8 cellular contexts compared by ENCODE assay signal in genomic region chr6:123316733-123317323, GRCh38.
DNase-seq lines count a peak whose midpoint lies in the region; ATAC-seq and TF ChIP-seq lines count a peak whose summit lies in the region.

No MANE protein-coding gene starts in this region.

- no peaks in the 10 kb centered on the region for H3K36me3 ChIP-seq in Loucy (ENCODE audit: insufficient read depth, low read length)

- no peak for ATAC-seq in stimulated activated naive CD8-positive, alpha-beta T cell treated with anti-CD3 and anti-CD28 coated beads, Interleukin-15, amount 100 ng/mL, for 72 hours
- no peak for ATAC-seq in HG03460 (IDR thresholded peaks at IDR 0.05; ENCODE audit: unreplicated experiment)
- ATAC-seq in HG03175 (IDR thresholded peaks at IDR 0.05; ENCODE audit: unreplicated experiment) = no peak

- no peaks in the 10 kb centered on the region for H3K27me3 Mint-ChIP-seq in mesothelial cell of epicardium (ENCODE audit: low read depth)
- H3K27me3 Mint-ChIP-seq in stimulated activated naive CD8-positive, alpha-beta T cell treated with anti-CD3 and anti-CD28 coated beads, Interleukin-15, amount 100 ng/mL, for 72 hours = no peaks in the 10 kb centered on the region

- no peak overlapping the region for H2AFZ ChIP-seq in Loucy (ENCODE audit: low read length)

- H3K9me2 ChIP-seq in Loucy (replicated peaks; ENCODE audit: low read depth, low read length) = no peaks in the 10 kb centered on the region

- no peaks in the 10 kb centered on the region for H3K4me1 Mint-ChIP-seq in mesothelial cell of epicardium
- H3K4me1 Mint-ChIP-seq in stimulated activated naive CD8-positive, alpha-beta T cell treated with anti-CD3 and anti-CD28 coated beads, Interleukin-15, amount 100 ng/mL, for 72 hours = no peaks in the 10 kb centered on the region

- no peaks in the 10 kb centered on the region for H3K79me2 ChIP-seq in Loucy (ENCODE audit: insufficient read depth, low read length)

- H3K9me3 Mint-ChIP-seq in mesothelial cell of epicardium = peaks cover 19% of the 10 kb centered on the region
- no peaks in the 10 kb centered on the region for H3K9me3 Mint-ChIP-seq in stimulated activated naive CD8-positive, alpha-beta T cell treated with anti-CD3 and anti-CD28 coated beads, Interleukin-15, amount 100 ng/mL, for 72 hours

- TF ChIP-seq CTCF in Loucy (conservative IDR thresholded peaks at IDR 0.05; ENCODE audit: low read length) (peak; percentile 55), mesothelial cell of epicardium (IDR thresholded peaks at IDR 0.05; ENCODE audit: unreplicated experiment) (peak; percentile 97)

- no peaks in the 10 kb centered on the region for H4K20me1 ChIP-seq in Loucy (ENCODE audit: insufficient read depth, low read length, poor library complexity, severe bottlenecking)

- no peak overlapping the region for H3K27ac Mint-ChIP-seq in mesothelial cell of epicardium
- no peak overlapping the region for H3K27ac Mint-ChIP-seq in stimulated activated naive CD8-positive, alpha-beta T cell treated with anti-CD3 and anti-CD28 coated beads, Interleukin-15, amount 100 ng/mL, for 72 hours

- DNase-seq in DMS53 (lab: John Stamatoyannopoulos, UW) (peak; percentile 48), amniotic epithelial cell (ENCODE audit: low read depth) (peak; percentile 7), mesothelial cell of epicardium (ENCODE audit: low spot score in 2 of 2, unreplicated experiment in 2 of 2) (no peak), amygdala (lab: John Stamatoyannopoulos, UW) (no peak)
- DNase-seq in stimulated activated naive CD8-positive, alpha-beta T cell treated with anti-CD3 and anti-CD28 coated beads, Interleukin-15, amount 100 ng/mL, for 72 hours = no peak

- H3K4me3 Mint-ChIP-seq in mesothelial cell of epicardium = no peak overlapping the region
- H3K4me3 Mint-ChIP-seq in stimulated activated naive CD8-positive, alpha-beta T cell treated with anti-CD3 and anti-CD28 coated beads, Interleukin-15, amount 100 ng/mL, for 72 hours = no peak overlapping the region

- no peaks in the 10 kb centered on the region for H3K4me1 ChIP-seq in Loucy (ENCODE audit: insufficient read depth, low read length, poor library complexity, severe bottlenecking)

- no peak overlapping the region for H3K4me2 ChIP-seq in Loucy (ENCODE audit: low read depth, low read length, poor library complexity, severe bottlenecking)

- no peak overlapping the region for H3K4me3 ChIP-seq in Loucy (ENCODE audit: low read length, poor library complexity, severe bottlenecking)

- no peak overlapping the region for H3K9ac ChIP-seq in Loucy (ENCODE audit: low read depth, low read length, poor library complexity, severe bottlenecking)

- no peaks in the 10 kb centered on the region for H3K9me3 ChIP-seq in Loucy (ENCODE audit: insufficient read depth, low read depth, low read length)

- H3K27me3 ChIP-seq in Loucy (ENCODE audit: insufficient read depth, low read length, poor library complexity, severe bottlenecking) = no peaks in the 10 kb centered on the region

- H3F3A ChIP-seq in Loucy (ENCODE audit: low read depth) = no peaks in the 10 kb centered on the region

- H3K36me3 Mint-ChIP-seq in mesothelial cell of epicardium = peaks cover 13% of the 10 kb centered on the region

Comparison
In these comparisons a context has a peak if more than half of its experiments do, and no peak if none do; other contexts are left out.
1. DNase-seq: peak in DMS53 (single experiment) and amniotic epithelial cell (single experiment); none in mesothelial cell of epicardium (0 of 2), stimulated activated naive CD8-positive, alpha-beta T cell treated with anti-CD3 and anti-CD28 coated beads, Interleukin-15, amount 100 ng/mL, for 72 hours (0 of 2) and amygdala (0 of 56).